In the genomic region with DNA sequence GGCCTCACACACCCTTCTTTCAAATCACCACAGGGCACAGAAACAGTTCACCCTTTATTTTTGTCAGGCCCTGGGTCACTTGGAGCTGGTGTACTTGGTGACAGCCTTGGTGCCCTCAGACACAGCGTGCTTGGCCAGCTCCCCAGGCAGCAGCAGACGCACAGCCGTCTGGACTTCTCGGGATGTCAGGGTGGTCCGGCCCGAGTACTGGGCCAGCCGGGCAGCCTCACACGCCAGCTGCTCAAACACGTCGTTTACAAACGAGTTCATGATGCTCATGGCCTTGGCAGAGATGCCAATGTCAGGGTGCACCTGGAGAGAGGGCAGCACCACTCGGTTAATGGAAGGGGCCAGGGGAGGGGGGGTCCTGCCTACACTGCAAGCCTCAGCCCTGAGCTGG, we compare ENCODE assay signal across 28 cellular contexts. TPM values are rescaled to one million over a fixed set of nuclear protein-coding genes. Genes with fewer than 3 reads are reported as not detected.
DNase-seq lines count a peak whose midpoint lies in the region; ATAC-seq and TF ChIP-seq lines count a peak whose summit lies in the region.
"Had no signal": no experiment of that assay in that cellular context is flagged by ENCODE, and none has a peak within 500 bp of the region (broad histone marks: within the 10 kb centered on the region; RNA-seq: fewer than 3 reads in every experiment).

No MANE protein-coding gene starts in this region.

- H3K4me1 Mint-ChIP-seq in activated CD8-positive, alpha-beta memory T cell treated with anti-CD3 and anti-CD28 coated beads, Interleukin-2, amount 10 ng/mL, durations not matched to agents 7 days and 5 days: peaks cover 24% of the 10 kb centered on the region
- H3K4me1 Mint-ChIP-seq in T-helper 17 cell: peaks cover 53% of the 10 kb centered on the region
- H3K4me1 Mint-ChIP-seq: activated B cell treated with CpG ODN at 0.5 μM for 24 hours had no signal

- no peak overlapping the region for H3K4me3 ChIP-seq in spleen
- H3K4me3 ChIP-seq in mammary epithelial cell (replicated peaks in 1 of 3; ENCODE audit: insufficient read depth in 1 of 3, low read depth in 2 of 3, low read length in 3 of 3): no peak overlapping the region
- H3K4me3 ChIP-seq: heart left ventricle, smooth muscle cell, thoracic aorta had no signal

- no peak overlapping the region for H3K4me2 ChIP-seq in mammary epithelial cell (ENCODE audit: insufficient read depth, low read depth, low read length)
- H3K4me2 ChIP-seq: smooth muscle cell had no signal

- H3K9me3 ChIP-seq in T-helper 17 cell (ENCODE audit: control insufficient read depth, low read length, poor library complexity, severe bottlenecking): no peaks in the 10 kb centered on the region
- H3K9me3 ChIP-seq in spleen: no peaks in the 10 kb centered on the region
- no peaks in the 10 kb centered on the region for H3K9me3 ChIP-seq in mammary epithelial cell (replicated peaks; ENCODE audit: insufficient read depth, low read length)
- H3K9me3 ChIP-seq: heart left ventricle, thoracic aorta had no signal

- in situ Hi-C loops in mammary epithelial cell (cut with MboI; ENCODE audit: low sequenced_read_pairs in 2 of 2): no loop called here

- no peak overlapping the region for H2AFZ ChIP-seq in mammary epithelial cell (ENCODE audit: low read depth, low read length)

- H3K4me3 Mint-ChIP-seq in activated CD8-positive, alpha-beta memory T cell treated with anti-CD3 and anti-CD28 coated beads, Interleukin-2, amount 10 ng/mL, durations not matched to agents 7 days and 5 days: no peak overlapping the region
- H3K4me3 Mint-ChIP-seq in T-helper 17 cell: peak overlapping the region; percentile 81
- H3K4me3 Mint-ChIP-seq: activated B cell treated with CpG ODN at 0.5 μM for 24 hours, naive B cell had no signal

- CTCF ChIA-PET in activated CD8-positive, alpha-beta memory T cell treated with anti-CD3 and anti-CD28 coated beads, Interleukin-2, amount 10 ng/mL, durations not matched to agents 7 days and 5 days (lab: Charles Lee): interaction anchor here (0.7 to 2.4 kb wide), 8 partner anchors 13 to 240 kb away, joined by 3 to 16 read pairs (median 4); a partner anchor contains a TSS
- CTCF ChIA-PET in mammary epithelial cell (lab: Charles Lee; ENCODE audit: low non-redundant PET): no interaction called here

- DNase-seq in activated CD8-positive, alpha-beta memory T cell treated with anti-CD3 and anti-CD28 coated beads, Interleukin-2, amount 10 ng/mL, durations not matched to agents 7 days and 5 days: no peak
- no peak for DNase-seq in activated CD8-positive, alpha-beta memory T cell treated with anti-CD3 and anti-CD28 coated beads for 24 hours
- DNase-seq in T-helper 17 cell (no peak), spleen (peak; percentile 63), mammary epithelial cell (no peak), NCI-H2196 treated with DMSO at 0.1 percent for 48 hours (lab: John Stamatoyannopoulos, UW; ENCODE audit: unreplicated experiment) (no peak)
- DNase-seq: activated B cell treated with CpG ODN at 0.5 μM for 24 hours; cerebellar nuclear complex; DMS 273 treated with DMSO at 0.1 percent for 48 hours; heart left ventricle; left cardiac atrium; mesenchymal stem cell; naive B cell; NCI-H146; NCI-H510A treated with DMSO at 0.1 percent for 48 hours; retina; stimulated activated CD4-positive, alpha-beta T cell treated with anti-CD3 and anti-CD28 coated beads, Interleukin-2, amount 100 ng/mL, for 48 hours; stimulated activated naive CD4-positive, alpha-beta T cell; T1000 had no signal

- H3K36me3 ChIP-seq in spleen (peaks cover 0 to 12% (median 8%) of the 10 kb centered on the region in 6 donors), mammary epithelial cell (ENCODE audit: insufficient read depth, low read length) (no peaks in the 10 kb centered on the region)

- no peak for TF ChIP-seq POLR2A in spleen (IDR thresholded peaks at IDR 0.05)

- peaks cover 12% of the 10 kb centered on the region for H3K27me3 Mint-ChIP-seq in activated CD8-positive, alpha-beta memory T cell treated with anti-CD3 and anti-CD28 coated beads, Interleukin-2, amount 10 ng/mL, durations not matched to agents 7 days and 5 days
- H3K27me3 Mint-ChIP-seq in T-helper 17 cell: no peaks in the 10 kb centered on the region

- peak overlapping the region; percentile 70 for H3K27ac Mint-ChIP-seq in activated CD8-positive, alpha-beta memory T cell treated with anti-CD3 and anti-CD28 coated beads, Interleukin-2, amount 10 ng/mL, durations not matched to agents 7 days and 5 days
- H3K27ac Mint-ChIP-seq in T-helper 17 cell: peak overlapping the region; percentile 96
- H3K27ac Mint-ChIP-seq: activated B cell treated with CpG ODN at 0.5 μM for 24 hours; activated T-helper 2 cell treated with anti-CD3 and anti-CD28 coated beads, Interferon-gamma antibody, Interleukin-2, Interleukin-4, amounts not matched to agents 10 μg/mL and 5 μg/mL and 100 μg/mL, durations not matched to agents 14 hours and 24 hours and 36 hours; naive B cell had no signal

- H3K27ac ChIP-seq in spleen (peak overlapping the region in 3 of 8 donors; percentile 11 to 49 (median 26)), mammary epithelial cell (ENCODE audit: insufficient read depth, low read depth, low read length) (no peak overlapping the region)
- H3K27ac ChIP-seq: C4-2B, heart left ventricle, thoracic aorta had no signal

- H3K36me3 Mint-ChIP-seq in activated CD8-positive, alpha-beta memory T cell treated with anti-CD3 and anti-CD28 coated beads, Interleukin-2, amount 10 ng/mL, durations not matched to agents 7 days and 5 days: peaks cover 2% of the 10 kb centered on the region
- H3K36me3 Mint-ChIP-seq in T-helper 17 cell (ENCODE audit: low read depth): no peaks in the 10 kb centered on the region
- H3K36me3 Mint-ChIP-seq: naive B cell had no signal

- H3K27me3 ChIP-seq in spleen (replicated peaks in 1 of 7) (peaks cover 0 to 52% (median 12%) of the 10 kb centered on the region in 7 donors), mammary epithelial cell (ENCODE audit: insufficient read depth, low read length) (no peaks in the 10 kb centered on the region)

- no peaks in the 10 kb centered on the region for H3K79me2 ChIP-seq in mammary epithelial cell (ENCODE audit: insufficient read depth, low read length)

- intact Hi-C loops in spleen (cut with DNase I; ENCODE audit: low total_unique reads): no loop called here
- intact Hi-C loops in mammary epithelial cell (cut with micrococcal nuclease): no loop called here

- TF ChIP-seq CTCF in spleen (IDR thresholded peaks at IDR 0.05 in 8 of 11, conservative IDR thresholded peaks at IDR 0.05 in 3 of 11) (no peak), mammary epithelial cell (conservative IDR thresholded peaks at IDR 0.05 in 1 of 2, IDR thresholded peaks at IDR 0.05 in 1 of 2; ENCODE audit: extremely low read depth in 1 of 2, insufficient read depth in 1 of 2, low read depth in 1 of 2, low read length in 2 of 2) (no peak)

- H3K9me3 Mint-ChIP-seq in activated CD8-positive, alpha-beta memory T cell treated with anti-CD3 and anti-CD28 coated beads, Interleukin-2, amount 10 ng/mL, durations not matched to agents 7 days and 5 days (ENCODE audit: low read depth): no peaks in the 10 kb centered on the region
- H3K9me3 Mint-ChIP-seq: activated B cell treated with CpG ODN at 0.5 μM for 24 hours; activated T-helper 2 cell treated with anti-CD3 and anti-CD28 coated beads, Interferon-gamma antibody, Interleukin-2, Interleukin-4, amounts not matched to agents 10 μg/mL and 5 μg/mL and 100 μg/mL, durations not matched to agents 14 hours and 24 hours and 36 hours; naive B cell had no signal

- no peak for ATAC-seq in activated CD8-positive, alpha-beta memory T cell treated with anti-CD3 and anti-CD28 coated beads, Interleukin-2, amount 10 ng/mL, durations not matched to agents 7 days and 5 days
- ATAC-seq in T-helper 17 cell: no peak
- ATAC-seq: HCT116, heart left ventricle, left cardiac atrium had no signal

- H4K20me1 ChIP-seq in mammary epithelial cell (ENCODE audit: insufficient read depth, low read length): no peaks in the 10 kb centered on the region

- peaks cover 0 to 16% (median 0%) of the 10 kb centered on the region in 6 donors for H3K4me1 ChIP-seq in spleen
- H3K4me1 ChIP-seq in mammary epithelial cell (ENCODE audit: insufficient read depth, low read length): no peaks in the 10 kb centered on the region
- H3K4me1 ChIP-seq: heart left ventricle had no signal

- dilution Hi-C loops in mammary epithelial cell (cut with HindIII; ENCODE audit: low sequenced_read_pairs): loop anchor here (5.0 kb wide), 3 partner anchors 45 to 95 kb away; no protein-coding TSS in a partner anchor

- 73 to 85% (median 81%) methylated on average over 6 to 12 of the region's 12 CpGs for WGBS in spleen, 5 donors
- WGBS in mammary epithelial cell (ENCODE audit: low coverage, missing lambda C conversion rate): 67% methylated on average over 6 of the region's 12 CpGs

- no peak overlapping the region for H3K9ac ChIP-seq in mammary epithelial cell (ENCODE audit: insufficient read depth, low read length)

- BruUV-seq in mammary epithelial cell (replicated peaks; lab: Mats Ljungman, UMichigan): no TSS peak

RNA-seq across cellular contexts. Expression of a gene that starts 2.5 kb away (rescaled TPM):
- total RNA-seq in activated CD8-positive, alpha-beta memory T cell treated with anti-CD3 and anti-CD28 coated beads, Interleukin-2, amount 10 ng/mL, durations not matched to agents 7 days and 5 days: not detected
- total RNA-seq in T-helper 17 cell (1 to 10 TPM; 1.0 to 4.1 TPM), spleen (not detected), mammary epithelial cell (not detected)
- polyA plus RNA-seq in spleen (under 1 TPM in 1 of 3 donors, not detected in 2; 0.24 TPM), mammary epithelial cell (not detected)
- not detected for polyA minus RNA-seq in mammary epithelial cell
- total RNA-seq: activated T-helper 2 cell treated with anti-CD3 and anti-CD28 coated beads, Interferon-gamma antibody, Interleukin-2, Interleukin-4, amounts not matched to agents 10 μg/mL and 5 μg/mL and 100 μg/mL, durations not matched to agents 14 hours and 24 hours and 36 hours; epithelial cell of proximal tubule; fibroblast of villous mesenchyme; G401; heart left ventricle; left cardiac atrium; omental fat pad; smooth muscle cell; thoracic aorta had no signal
- polyA plus RNA-seq: heart left ventricle, smooth muscle cell had no signal

RNA-seq across cellular contexts. Expression of a gene that starts 19.2 kb away (rescaled TPM):
- 10 to 100 TPM; 37.8 to 47.3 TPM for total RNA-seq in activated CD8-positive, alpha-beta memory T cell treated with anti-CD3 and anti-CD28 coated beads, Interleukin-2, amount 10 ng/mL, durations not matched to agents 7 days and 5 days
- 10 to 100 TPM; 24.2 to 26.7 TPM for total RNA-seq in T-helper 17 cell
- 10 to 100 TPM; 22.7 to 30.0 (median 29.8) TPM for total RNA-seq in spleen
- polyA plus RNA-seq in spleen: 10 to 100 TPM in 2 of 3 donors, 1 to 10 TPM in 1; 9.2 to 19.3 (median 12.9) TPM
- total RNA-seq in mammary epithelial cell: 10 to 100 TPM; 62.5 to 77.0 TPM
- 61.2 TPM for polyA plus RNA-seq in mammary epithelial cell
- polyA minus RNA-seq in mammary epithelial cell: 56.1 TPM

RNA-seq across cellular contexts. Expression of a gene that starts 20.7 kb away (rescaled TPM):
- not detected for total RNA-seq in activated CD8-positive, alpha-beta memory T cell treated with anti-CD3 and anti-CD28 coated beads, Interleukin-2, amount 10 ng/mL, durations not matched to agents 7 days and 5 days
- total RNA-seq in T-helper 17 cell (not detected), spleen (not detected), mammary epithelial cell (not detected)
- polyA plus RNA-seq in spleen (not detected), mammary epithelial cell (not detected)
- not detected for polyA minus RNA-seq in mammary epithelial cell
- total RNA-seq: activated B cell treated with CpG ODN at 0.5 μM for 24 hours; activated T-helper 2 cell treated with anti-CD3 and anti-CD28 coated beads, Interferon-gamma antibody, Interleukin-2, Interleukin-4, amounts not matched to agents 10 μg/mL and 5 μg/mL and 100 μg/mL, durations not matched to agents 14 hours and 24 hours and 36 hours; epithelial cell of proximal tubule; fibroblast of villous mesenchyme; G401; omental fat pad; smooth muscle cell; thoracic aorta had no signal
- polyA plus RNA-seq: smooth muscle cell had no signal

RNA-seq across cellular contexts. Expression of a gene that starts 24.5 kb away (rescaled TPM):
- 10 to 100 TPM; 46.1 to 46.8 TPM for total RNA-seq in activated CD8-positive, alpha-beta memory T cell treated with anti-CD3 and anti-CD28 coated beads, Interleukin-2, amount 10 ng/mL, durations not matched to agents 7 days and 5 days
- total RNA-seq in T-helper 17 cell (10 to 100 TPM; 39.4 to 41.6 TPM), spleen (10 to 100 TPM; 39.9 to 55.4 (median 47.6) TPM), mammary epithelial cell (10 to 100 TPM; 44.0 to 56.3 TPM)
- polyA plus RNA-seq in spleen (10 to 100 TPM; 16.3 to 30.0 (median 27.8) TPM), mammary epithelial cell (29.7 TPM)
- 44.2 TPM for polyA minus RNA-seq in mammary epithelial cell

RNA-seq across cellular contexts. Expression of a gene that starts 40.3 kb away (rescaled TPM):
- not detected for total RNA-seq in activated CD8-positive, alpha-beta memory T cell treated with anti-CD3 and anti-CD28 coated beads, Interleukin-2, amount 10 ng/mL, durations not matched to agents 7 days and 5 days
- total RNA-seq in T-helper 17 cell (not detected), spleen (not detected), mammary epithelial cell (not detected)
- polyA plus RNA-seq in spleen (not detected), mammary epithelial cell (not detected)
- not detected for polyA minus RNA-seq in mammary epithelial cell
- total RNA-seq: activated B cell treated with CpG ODN at 0.5 μM for 24 hours; activated T-helper 2 cell treated with anti-CD3 and anti-CD28 coated beads, Interferon-gamma antibody, Interleukin-2, Interleukin-4, amounts not matched to agents 10 μg/mL and 5 μg/mL and 100 μg/mL, durations not matched to agents 14 hours and 24 hours and 36 hours; epithelial cell of proximal tubule; fibroblast of villous mesenchyme; G401; omental fat pad; smooth muscle cell; thoracic aorta had no signal
- polyA plus RNA-seq: smooth muscle cell had no signal
